ENCODE assay signal across 19 cellular contexts in genomic region chr3:73664389-73664788, GRCh38. TPM values are rescaled to one million over a fixed set of nuclear protein-coding genes. Genes with fewer than 3 reads are reported as not detected.
DNase-seq lines count a peak whose midpoint lies in the region; ATAC-seq and TF ChIP-seq lines count a peak whose summit lies in the region.
"Had no signal": no experiment of that assay in that cellular context is flagged by ENCODE, and none has a peak within 500 bp of the region (broad histone marks: within the 10 kb centered on the region; RNA-seq: fewer than 3 reads in every experiment).

No MANE protein-coding gene starts in this region.

- H3K27me3 ChIP-seq in BLaER1 (no peaks in the 10 kb centered on the region), IMR-90 (ENCODE audit: control insufficient read depth, insufficient read depth, low read length) (no peaks in the 10 kb centered on the region)
- H3K27me3 ChIP-seq in CD8-positive, alpha-beta memory T cell (ENCODE audit: insufficient read depth, low read length, poor library complexity, severe bottlenecking) = no peaks in the 10 kb centered on the region

- no peak overlapping the region for H4K8ac ChIP-seq in IMR-90 (ENCODE audit: low read depth in 2 of 2, low read length in 2 of 2)

- intact Hi-C loops in IMR-90 (cut with micrococcal nuclease) = no loop called here

- POLR2A ChIA-PET in IMR-90 (lab: Charles Lee; ENCODE audit: unreplicated experiment) = no interaction called here
- POLR2A ChIA-PET in CD8-positive, alpha-beta memory T cell (lab: Charles Lee) = no interaction called here

- TF ChIP-seq CTCF in IMR-90 (conservative IDR thresholded peaks at IDR 0.05; ENCODE audit: low read depth, low read length) = no peak

- no peaks in the 10 kb centered on the region for H3K36me3 Mint-ChIP-seq in CD8-positive, alpha-beta memory T cell
- H3K36me3 Mint-ChIP-seq: CD8-positive, alpha-beta T cell had no signal

- no peaks in the 10 kb centered on the region for H3K79me1 ChIP-seq in IMR-90 (ENCODE audit: low read depth in 1 of 2, low read length in 2 of 2)

- H3K9me1 ChIP-seq in IMR-90 (ENCODE audit: insufficient read depth, low read length) = peaks cover 6% of the 10 kb centered on the region; the same call in 1 of the 2 replicates

- H3K9ac ChIP-seq in BLaER1 = peak overlapping the region; percentile 9; the same call in 1 of the 2 replicates
- H3K9ac ChIP-seq in IMR-90 (ENCODE audit: low read depth, low read length) = no peak overlapping the region

- H3K14ac ChIP-seq in IMR-90 (replicated peaks; ENCODE audit: low read depth, low read length) = no peak overlapping the region

- CTCF ChIA-PET in IMR-90 (lab: Yijun Ruan, JAX) = no interaction called here
- CTCF ChIA-PET in CD8-positive, alpha-beta memory T cell (lab: Charles Lee) = no interaction called here

- no peak overlapping the region for H3K56ac ChIP-seq in IMR-90 (ENCODE audit: extremely low read depth, insufficient read depth, low read length)

- no peak overlapping the region for H3K27ac ChIP-seq in BLaER1
- H3K27ac ChIP-seq in IMR-90 (ENCODE audit: insufficient read depth, low read length) = no peak overlapping the region
- no peak overlapping the region for H3K27ac ChIP-seq in CD8-positive, alpha-beta memory T cell (ENCODE audit: low read depth, low read length)

- 0 out of 2 replicates have a peak overlapping the region, but pooled peaks have one; percentile 5 for H2BK20ac ChIP-seq in IMR-90 (ENCODE audit: low read depth, low read length)

- H3K36me3 ChIP-seq in BLaER1 = no peaks in the 10 kb centered on the region
- H3K36me3 ChIP-seq in IMR-90 (ENCODE audit: control insufficient read depth, insufficient read depth, low read length) = no peaks in the 10 kb centered on the region
- no peaks in the 10 kb centered on the region for H3K36me3 ChIP-seq in CD8-positive, alpha-beta memory T cell (ENCODE audit: insufficient read depth, low read length)

- no peak for ATAC-seq in IMR-90 (ENCODE audit: low read depth)
- ATAC-seq: CD8-positive, alpha-beta T cell; HCT116 had no signal

- peak overlapping the region; percentile 32; the same call in 1 of the 2 replicates for H3K18ac ChIP-seq in IMR-90 (ENCODE audit: low read depth, low read length)

- DNase-seq in IMR-90 (no peak), amniotic epithelial cell (ENCODE audit: low read depth) (peak; percentile 22), myocyte (ENCODE audit: low read depth) (peak; percentile 45), AML-193 (lab: John Stamatoyannopoulos, UW) (no peak), activated gamma-delta T cell (lab: John Stamatoyannopoulos, UW) (no peak)
- no peak for DNase-seq in CD8-positive, alpha-beta memory T cell
- DNase-seq: C1 segment of cervical spinal cord; Calu3; CD8-positive, alpha-beta T cell; DMS153; MV-4-11; NCI-H1417 treated with DMSO at 0.1 percent for 48 hours; NCI-H187 treated with DMSO at 0.1 percent for 48 hours; NCI-H2107; NCI-H446 treated with DMSO at 0.1 percent for 48 hours; NCI-H526 treated with DMSO at 0.1 percent for 48 hours; SHP77 treated with DMSO at 0.1 percent for 48 hours had no signal

- H2AFZ ChIP-seq in IMR-90 (replicated peaks; ENCODE audit: low read length, poor library complexity) = no peak overlapping the region

- H3K4me3 ChIP-seq in BLaER1 (no peak overlapping the region), IMR-90 (ENCODE audit: insufficient read depth, low read depth, low read length) (no peak overlapping the region)
- no peak overlapping the region for H3K4me3 ChIP-seq in CD8-positive, alpha-beta memory T cell (ENCODE audit: low read length)

- BruUV-seq in IMR-90 (replicated peaks; lab: Mats Ljungman, UMichigan) = no TSS peak

- no peak overlapping the region for H3K4ac ChIP-seq in IMR-90 (ENCODE audit: low read depth, low read length)

- dilution Hi-C loops in IMR-90 (cut with HindIII; ENCODE audit: low sequenced_read_pairs, unreplicated experiment) = no loop called here

- no peak for TF ChIP-seq POLR2A in IMR-90 (IDR thresholded peaks at IDR 0.05; ENCODE audit: low read depth, low read length)

- H3K4me1 ChIP-seq in BLaER1 (peaks cover 24% of the 10 kb centered on the region), IMR-90 (ENCODE audit: control insufficient read depth, insufficient read depth, low read length) (peaks cover 6% of the 10 kb centered on the region)
- H3K4me1 ChIP-seq in CD8-positive, alpha-beta memory T cell (ENCODE audit: insufficient read depth, low read length) = no peaks in the 10 kb centered on the region

- no peak overlapping the region for H2AK9ac ChIP-seq in IMR-90 (replicated peaks; ENCODE audit: low read depth, low read length, poor library complexity)

- no peak overlapping the region for H3K23ac ChIP-seq in IMR-90 (ENCODE audit: low read depth, low read length)

- H3K4me2 ChIP-seq in BLaER1 = peak overlapping the region; percentile 62
- no peak overlapping the region for H3K4me2 ChIP-seq in IMR-90 (ENCODE audit: low read depth, low read length)

- no peak overlapping the region for H2BK120ac ChIP-seq in IMR-90 (ENCODE audit: low read depth, low read length)

- no peak for TF ChIP-seq RAD21 in IMR-90 (IDR thresholded peaks at IDR 0.05; ENCODE audit: low read length)

- in situ Hi-C loops in IMR-90 (cut with MboI; ENCODE audit: low sequenced_read_pairs) = no loop called here

- 5% methylated on average over 2 of the region's 4 CpGs; no CpG with 5 or more reads in 1 of the 2 experiments for whole genome bisulfite sequencing in IMR-90 (ENCODE audit: extremely low coverage in 2 of 2, insufficient read length in 1 of 2), 2 experiments

- no peak overlapping the region for H2BK5ac ChIP-seq in IMR-90 (ENCODE audit: low read depth, low read length, poor library complexity, severe bottlenecking)

- H2AK5ac ChIP-seq in IMR-90 (ENCODE audit: low read depth, low read length) = no peak overlapping the region

- H4K20me1 ChIP-seq in BLaER1 (no peaks in the 10 kb centered on the region), IMR-90 (ENCODE audit: insufficient read depth, low read length) (no peaks in the 10 kb centered on the region)

- peaks cover 0 to 9% (median 2%) of the 10 kb centered on the region in 5 donors for H3K9me3 Mint-ChIP-seq in CD8-positive, alpha-beta memory T cell

- no peaks in the 10 kb centered on the region for H3K27me3 Mint-ChIP-seq in CD8-positive, alpha-beta memory T cell

- H3K9me3 ChIP-seq in BLaER1 = no peaks in the 10 kb centered on the region
- no peaks in the 10 kb centered on the region for H3K9me3 ChIP-seq in IMR-90 (ENCODE audit: control insufficient read depth, insufficient read depth, low read length)
- no peaks in the 10 kb centered on the region for H3K9me3 ChIP-seq in CD8-positive, alpha-beta memory T cell (ENCODE audit: low read length)

- H2BK15ac ChIP-seq in IMR-90 (ENCODE audit: low read depth, low read length) = no peak overlapping the region

- no peak overlapping the region for H4K5ac ChIP-seq in IMR-90 (ENCODE audit: low read depth, low read length)

- H3K27ac Mint-ChIP-seq in CD8-positive, alpha-beta memory T cell = no peak overlapping the region
- H3K27ac Mint-ChIP-seq: CD8-positive, alpha-beta T cell had no signal

- H3K4me3 Mint-ChIP-seq in CD8-positive, alpha-beta memory T cell = no peak overlapping the region
- H3K4me3 Mint-ChIP-seq: CD8-positive, alpha-beta T cell had no signal

- H3K4me1 Mint-ChIP-seq in CD8-positive, alpha-beta memory T cell = no peaks in the 10 kb centered on the region

- H4K91ac ChIP-seq in IMR-90 (ENCODE audit: insufficient read depth, low read depth, low read length) = no peak overlapping the region

TF ChIP-seq in IMR-90, 13 proteins besides CTCF, POLR2A, EP300 and RAD21:
- no peak for TF ChIP-seq RCOR1 (IDR thresholded peaks at IDR 0.05; ENCODE audit: insufficient replicate concordance, low read length)
- no peak for TF ChIP-seq ELK1 (IDR thresholded peaks at IDR 0.05; ENCODE audit: borderline replicate concordance, low read depth, low read length)
- no peak for TF ChIP-seq BHLHE40 (IDR thresholded peaks at IDR 0.05; ENCODE audit: low read depth, low read length)
- no peak for TF ChIP-seq USF2 (IDR thresholded peaks at IDR 0.05; ENCODE audit: low read depth, low read length)
- TF ChIP-seq MXI1 (IDR thresholded peaks at IDR 0.05; ENCODE audit: borderline replicate concordance, low read depth, low read length) = no peak
- no peak for TF ChIP-seq SMC3 (IDR thresholded peaks at IDR 0.05; ENCODE audit: low read depth, low read length)
- TF ChIP-seq RFX5 (IDR thresholded peaks at IDR 0.05; ENCODE audit: low read depth, low read length) = no peak
- TF ChIP-seq CEBPB (IDR thresholded peaks at IDR 0.05; ENCODE audit: low read depth, low read length) = no peak
- no peak for TF ChIP-seq NFE2L2 (IDR thresholded peaks at IDR 0.05; ENCODE audit: low read depth, low read length)
- TF ChIP-seq MAZ (IDR thresholded peaks at IDR 0.05; ENCODE audit: borderline replicate concordance, low read depth, low read length) = no peak

RNA-seq across cellular contexts. Expression of gene PDZRN3, which starts 39.6 kb away (rescaled TPM):
- total RNA-seq in IMR-90 (2012; rRNA removed) = 17.0 and 17.8 TPM in 2 replicates
- polyA plus RNA-seq in IMR-90 (2012; rRNA removed) = 9.4 and 10.3 TPM in 2 replicates
- 7.3 and 11.3 TPM in 2 replicates for polyA plus RNA-seq in IMR-90 (2012; cell fraction: cytosol; rRNA removed)
- 14.4 and 24.7 TPM in 2 replicates for polyA plus RNA-seq in IMR-90 (2012; cell fraction: nucleus; rRNA removed; ENCODE audit: low replicate concordance)
- total RNA-seq in myocyte = 70.8 and 135 TPM in 2 replicates
- polyA plus RNA-seq in myocyte (2012) = 27.3 TPM
- not detected for total RNA-seq in CD8-positive, alpha-beta memory T cell
- not detected for polyA plus RNA-seq in CD8-positive, alpha-beta memory T cell
- total RNA-seq: Calu3; CD8-positive, alpha-beta T cell had no signal

Comparison
In these comparisons a context has a peak if more than half of its experiments do, and no peak if none do; other contexts are left out.
1. DNase-seq: peak in amniotic epithelial cell (single experiment) and myocyte (single experiment); none in IMR-90 (single experiment), AML-193 (0 of 2), CD8-positive, alpha-beta memory T cell (0 of 5) and activated gamma-delta T cell (single experiment).
2. RNA of gene PDZRN3, which starts 39.6 kb away (total RNA-seq): 70.8 to 135 TPM in myocyte and 17.0 to 17.8 TPM in IMR-90; not detected in CD8-positive, alpha-beta memory T cell; every median in the first group is over 10 times any median in the second.